In the genomic region with DNA sequence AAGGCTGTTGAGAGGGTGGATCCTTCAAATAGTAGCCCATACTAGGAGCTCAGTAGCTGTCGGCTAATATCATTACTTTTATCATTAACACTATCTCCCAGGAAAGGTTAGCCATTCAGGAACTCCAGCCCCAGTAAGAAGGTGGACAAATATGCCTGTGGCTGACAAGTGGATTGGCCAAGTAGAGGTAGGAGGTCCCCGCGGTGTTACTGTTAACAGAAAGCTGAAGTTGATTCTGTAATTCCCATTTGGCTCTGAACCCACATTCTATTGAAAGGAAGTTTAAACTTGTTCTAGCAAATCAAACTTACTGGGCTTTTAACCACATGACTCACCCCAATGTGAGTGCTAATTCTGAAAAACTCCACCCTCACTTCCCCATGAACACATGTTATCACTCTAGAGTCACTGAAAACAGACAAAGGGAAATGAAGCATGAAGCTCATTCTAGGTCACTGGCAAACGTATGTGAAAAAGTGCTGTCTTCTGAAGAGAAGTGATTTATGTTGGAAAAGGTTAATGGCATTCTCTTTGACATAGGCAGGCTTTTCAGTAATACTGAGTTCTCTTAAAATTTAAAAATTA, we compare ENCODE assay signal across 3 cellular contexts.
TF ChIP-seq lines count a peak whose summit lies in the region.

No MANE protein-coding gene starts in this region.

TF ChIP-seq in SK-N-SH treated with all-trans-retinoic acid at 6 μM for 48 hours, 23 proteins besides CTCF, POLR2A, EP300 and RAD21:
- TF ChIP-seq ISL1 (CRISPR knock-in tag; IDR thresholded peaks at IDR 0.05): peak; percentile 74
- no peak for TF ChIP-seq TOX (CRISPR knock-in tag; IDR thresholded peaks at IDR 0.05; ENCODE audit: borderline replicate concordance)
- TF ChIP-seq SNAI2 (CRISPR knock-in tag; IDR thresholded peaks at IDR 0.05): peak; percentile 15; the same call in 1 of the 2 replicates
TF ChIP-seq in SK-N-SH treated with all-trans-retinoic acid at 6 μM for 48 hours: peak in this region for 2.

TF ChIP-seq in SK-N-SH, 30 proteins besides CTCF, POLR2A, EP300 and RAD21:
- TF ChIP-seq RFX5 (IDR thresholded peaks at IDR 0.05; ENCODE audit: low read length): no peak
- TF ChIP-seq, protein P1, sequence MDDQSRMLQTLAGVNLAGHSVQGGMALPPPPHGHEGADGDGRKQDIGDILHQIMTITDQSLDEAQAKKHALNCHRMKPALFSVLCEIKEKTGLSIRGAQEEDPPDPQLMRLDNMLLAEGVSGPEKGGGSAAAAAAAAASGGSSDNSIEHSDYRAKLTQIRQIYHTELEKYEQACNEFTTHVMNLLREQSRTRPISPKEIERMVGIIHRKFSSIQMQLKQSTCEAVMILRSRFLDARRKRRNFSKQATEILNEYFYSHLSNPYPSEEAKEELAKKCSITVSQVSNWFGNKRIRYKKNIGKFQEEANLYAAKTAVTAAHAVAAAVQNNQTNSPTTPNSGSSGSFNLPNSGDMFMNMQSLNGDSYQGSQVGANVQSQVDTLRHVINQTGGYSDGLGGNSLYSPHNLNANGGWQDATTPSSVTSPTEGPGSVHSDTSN (IDR thresholded peaks at IDR 0.05): no peak

TF ChIP-seq in IMR-90, 13 proteins besides CTCF, POLR2A, EP300 and RAD21 (continued from another document):
- TF ChIP-seq SMC3 (IDR thresholded peaks at IDR 0.05; ENCODE audit: low read depth, low read length): no peak
- no peak for TF ChIP-seq CHD1 (IDR thresholded peaks at IDR 0.05; ENCODE audit: low read depth, low read length)
- TF ChIP-seq RFX5 (IDR thresholded peaks at IDR 0.05; ENCODE audit: low read depth, low read length): no peak
- TF ChIP-seq, protein P2, sequence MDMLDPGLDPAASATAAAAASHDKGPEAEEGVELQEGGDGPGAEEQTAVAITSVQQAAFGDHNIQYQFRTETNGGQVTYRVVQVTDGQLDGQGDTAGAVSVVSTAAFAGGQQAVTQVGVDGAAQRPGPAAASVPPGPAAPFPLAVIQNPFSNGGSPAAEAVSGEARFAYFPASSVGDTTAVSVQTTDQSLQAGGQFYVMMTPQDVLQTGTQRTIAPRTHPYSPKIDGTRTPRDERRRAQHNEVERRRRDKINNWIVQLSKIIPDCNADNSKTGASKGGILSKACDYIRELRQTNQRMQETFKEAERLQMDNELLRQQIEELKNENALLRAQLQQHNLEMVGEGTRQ (IDR thresholded peaks at IDR 0.05; ENCODE audit: low read depth, low read length): no peak
- no peak for TF ChIP-seq CEBPB (IDR thresholded peaks at IDR 0.05; ENCODE audit: low read depth, low read length)
- TF ChIP-seq MXI1 (IDR thresholded peaks at IDR 0.05; ENCODE audit: borderline replicate concordance, low read depth, low read length): no peak
- TF ChIP-seq NFE2L2 (IDR thresholded peaks at IDR 0.05; ENCODE audit: low read depth, low read length): no peak
- TF ChIP-seq, protein P3, sequence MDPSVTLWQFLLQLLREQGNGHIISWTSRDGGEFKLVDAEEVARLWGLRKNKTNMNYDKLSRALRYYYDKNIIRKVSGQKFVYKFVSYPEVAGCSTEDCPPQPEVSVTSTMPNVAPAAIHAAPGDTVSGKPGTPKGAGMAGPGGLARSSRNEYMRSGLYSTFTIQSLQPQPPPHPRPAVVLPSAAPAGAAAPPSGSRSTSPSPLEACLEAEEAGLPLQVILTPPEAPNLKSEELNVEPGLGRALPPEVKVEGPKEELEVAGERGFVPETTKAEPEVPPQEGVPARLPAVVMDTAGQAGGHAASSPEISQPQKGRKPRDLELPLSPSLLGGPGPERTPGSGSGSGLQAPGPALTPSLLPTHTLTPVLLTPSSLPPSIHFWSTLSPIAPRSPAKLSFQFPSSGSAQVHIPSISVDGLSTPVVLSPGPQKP (IDR thresholded peaks at IDR 0.05; ENCODE audit: borderline replicate concordance, low read depth, low read length): no peak
- no peak for TF ChIP-seq BHLHE40 (IDR thresholded peaks at IDR 0.05; ENCODE audit: low read depth, low read length)
- TF ChIP-seq FOS (IDR thresholded peaks at IDR 0.05; ENCODE audit: low read depth, low read length): no peak
- TF ChIP-seq MAZ (IDR thresholded peaks at IDR 0.05; ENCODE audit: borderline replicate concordance, low read depth, low read length): no peak
- TF ChIP-seq RCOR1 (IDR thresholded peaks at IDR 0.05; ENCODE audit: insufficient replicate concordance, low read length): no peak
